In the genomic region with DNA sequence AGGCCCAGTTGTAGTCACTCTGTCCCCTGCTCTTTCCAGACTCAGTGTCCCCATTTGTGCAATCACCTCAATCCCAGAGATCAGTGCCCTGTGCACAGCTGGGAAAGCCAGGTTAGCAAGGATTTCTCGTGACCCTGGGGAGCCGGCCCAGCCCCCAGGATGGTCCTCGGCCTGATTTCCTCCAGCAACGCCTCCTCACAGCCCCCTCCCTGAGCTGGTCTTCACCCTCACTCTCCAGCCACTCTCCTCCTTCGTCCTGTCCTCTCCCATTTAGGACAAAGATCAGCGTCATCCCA, we compare ENCODE assay signal across 14 cellular contexts.
"Had no signal": no experiment of that assay in that cellular context is flagged by ENCODE, and none has a peak within 500 bp of the region (broad histone marks: within the 10 kb centered on the region; RNA-seq: fewer than 3 reads in every experiment).

No MANE protein-coding gene starts in this region.

- H3K9me3 ChIP-seq: prostate gland had no signal

- H3K27ac ChIP-seq: brain microvascular endothelial cell, prostate gland had no signal

- H3K9me3 Mint-ChIP-seq: T-helper 1 cell treated with Interleukin-12 subunit alpha and Interleukin-12 subunit beta and Interleukin-4 antibody, amounts not matched to agents 30 μg/mL and 1 μg/mL, for 36 hours had no signal

- H3K4me3 Mint-ChIP-seq: activated B cell treated with CpG ODN at 0.5 μM for 24 hours; activated CD4-positive, alpha-beta T cell treated with anti-CD3 and anti-CD28 coated beads, Interleukin-2, amount 10 ng/mL, durations not matched to agents 7 days and 5 days; activated T-cell treated with anti-CD3 and anti-CD28 coated beads, Interleukin-2, amount 50 U/mL, for 72 hours; T-helper 1 cell treated with Interleukin-12 subunit alpha and Interleukin-12 subunit beta and Interleukin-4 antibody, amounts not matched to agents 30 μg/mL and 1 μg/mL, for 36 hours had no signal

- ATAC-seq: activated T-cell treated with anti-CD3 and anti-CD28 coated beads, Interleukin-2, amount 50 U/mL, for 72 hours; esophagus mucosa; stimulated activated naive CD8-positive, alpha-beta T cell treated with anti-CD3 and anti-CD28 coated beads, Interleukin-15, Interleukin-2, amounts not matched to agents 100 U/mL and 50 U/mL, for 24 hours had no signal

- H3K27me3 ChIP-seq: brain microvascular endothelial cell had no signal

- DNase-seq: activated CD4-positive, alpha-beta T cell treated with anti-CD3 and anti-CD28 coated beads, Interleukin-2, amount 10 ng/mL, durations not matched to agents 7 days and 5 days; activated naive CD4-positive, alpha-beta T cell treated with Interleukin-2 at 50 U/mL for 16 hours; activated T-cell treated with anti-CD3 and anti-CD28 coated beads, Interleukin-2, amount 50 U/mL, for 72 hours; amniotic stem cell; brain microvascular endothelial cell; hippocampal formation; midbrain; nucleus accumbens; stimulated activated CD4-positive, alpha-beta T cell treated with anti-CD3 and anti-CD28 coated beads, Interleukin-2, amount 100 ng/mL, for 48 hours; stimulated activated naive CD8-positive, alpha-beta T cell treated with anti-CD3 and anti-CD28 coated beads, Interleukin-15, Interleukin-2, amounts not matched to agents 100 U/mL and 50 U/mL, for 24 hours had no signal

- H3K27ac Mint-ChIP-seq: activated B cell treated with CpG ODN at 0.5 μM for 24 hours; activated CD4-positive, alpha-beta T cell treated with anti-CD3 and anti-CD28 coated beads, Interleukin-2, amount 10 ng/mL, durations not matched to agents 7 days and 5 days; activated T-cell treated with anti-CD3 and anti-CD28 coated beads, Interleukin-2, amount 50 U/mL, for 72 hours; T-helper 1 cell treated with Interleukin-12 subunit alpha and Interleukin-12 subunit beta and Interleukin-4 antibody, amounts not matched to agents 30 μg/mL and 1 μg/mL, for 36 hours had no signal

- H3K36me3 ChIP-seq: brain microvascular endothelial cell, prostate gland had no signal

- H3K4me3 ChIP-seq: prostate gland had no signal

- H3K4me1 ChIP-seq: prostate gland had no signal
